In the genomic region with DNA sequence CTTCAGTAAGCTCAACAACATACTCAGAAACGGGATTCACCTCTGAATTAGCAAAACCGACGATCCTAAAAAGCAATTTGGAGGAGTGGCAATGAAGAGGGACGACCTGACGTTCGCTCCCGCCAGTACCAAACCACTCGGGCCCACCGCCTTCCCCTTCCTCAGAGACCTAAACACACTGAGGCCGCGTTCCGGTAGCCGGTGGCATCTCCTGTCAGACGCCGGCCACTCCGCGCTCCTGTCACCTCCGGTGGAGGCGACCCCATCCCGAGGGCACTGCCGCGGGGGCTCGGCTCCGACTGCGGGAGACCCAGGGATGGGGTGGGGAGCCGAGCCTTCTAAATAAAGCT, we compare ENCODE assay signal across 8 cellular contexts. TPM values are rescaled to one million over a fixed set of nuclear protein-coding genes. Genes with fewer than 3 reads are reported as not detected.
A peak's percentile ranks its signal among the peaks of the same experiment; 100 is the strongest.
DNase-seq lines count a peak whose midpoint lies in the region; ATAC-seq and TF ChIP-seq lines count a peak whose summit lies in the region.

No MANE protein-coding gene starts in this region.

- H3K27me3 Mint-ChIP-seq in nephron progenitor cell (ENCODE audit: low read depth, poor library complexity), result no peaks in the 10 kb centered on the region

- WGBS in esophagus muscularis mucosa, result 0% methylated on average over 7 of the region's 26 CpGs

- peak overlapping the region; percentile 82 to 99 (median 95) for H3K4me3 ChIP-seq in esophagus muscularis mucosa

- no peaks in the 10 kb centered on the region for H3K27me3 ChIP-seq in esophagus muscularis mucosa

- ATAC-seq in GM18907 (IDR thresholded peaks at IDR 0.05; ENCODE audit: unreplicated experiment) (peak; percentile 24), HG03442 (IDR thresholded peaks at IDR 0.05; ENCODE audit: unreplicated experiment) (peak; percentile 19), GM18868 (IDR thresholded peaks at IDR 0.05; ENCODE audit: unreplicated experiment) (no peak)

- H3K4me1 Mint-ChIP-seq in nephron progenitor cell, result peaks cover 26% of the 10 kb centered on the region

- peak overlapping the region; percentile 96 for H3K4me3 Mint-ChIP-seq in nephron progenitor cell

- no peaks in the 10 kb centered on the region for H3K9me3 ChIP-seq in esophagus muscularis mucosa

- H3K27ac ChIP-seq in 22Rv1, result peak overlapping the region; percentile 71
- peak overlapping the region; percentile 96 to 99 (median 97) for H3K27ac ChIP-seq in esophagus muscularis mucosa (replicated peaks in 1 of 4)

- TF ChIP-seq CTCF in 22Rv1 (IDR thresholded peaks at IDR 0.05) (no peak), esophagus muscularis mucosa (IDR thresholded peaks at IDR 0.05) (no peak), nephron progenitor cell (IDR thresholded peaks at IDR 0.05) (no peak)

- H3K4me1 ChIP-seq in esophagus muscularis mucosa, result peaks cover 43 to 66% (median 61%) of the 10 kb centered on the region in 4 donors

- H3K36me3 ChIP-seq in esophagus muscularis mucosa, result no peaks in the 10 kb centered on the region

- intact Hi-C loops in esophagus muscularis mucosa (cut with DNase I), result no loop called here

- no peaks in the 10 kb centered on the region for H3K36me3 Mint-ChIP-seq in nephron progenitor cell (ENCODE audit: low read depth)

- TF ChIP-seq POLR2A in esophagus muscularis mucosa (IDR thresholded peaks at IDR 0.05; ENCODE audit: low read depth), result no peak

- peak; percentile 50 for DNase-seq in activated CD4-positive, CD25-positive, alpha-beta regulatory T cell treated with anti-CD3 and anti-CD28 coated beads, Interleukin-2, amount 50 U/mL, for 72 hours
- DNase-seq in esophagus muscularis mucosa (ENCODE audit: extremely low spot score), result no peak
- DNase-seq in nephron progenitor cell, result peak; percentile 50
- no peak for DNase-seq in NCI-H526 treated with DMSO at 0.1 percent for 48 hours (lab: John Stamatoyannopoulos, UW)

- no peak for TF ChIP-seq EP300 in esophagus muscularis mucosa (IDR thresholded peaks at IDR 0.05)

- H3K9me3 Mint-ChIP-seq in nephron progenitor cell, result no peaks in the 10 kb centered on the region

- peak overlapping the region; percentile 36 for H3K27ac Mint-ChIP-seq in nephron progenitor cell

RNA-seq across cellular contexts. Expression of gene PPP6C, which starts 0.6 kb away (rescaled TPM):
- 10 to 100 TPM; 22.1 to 38.4 (median 34.9) TPM for total RNA-seq in esophagus muscularis mucosa

RNA-seq across cellular contexts. Expression of gene RABEPK, which starts 11.4 kb away (rescaled TPM):
- 10 to 100 TPM; 11.2 to 21.6 (median 13.7) TPM for total RNA-seq in esophagus muscularis mucosa

RNA-seq across cellular contexts. Expression of gene SCAI, which starts 45.7 kb away (rescaled TPM):
- 10 to 100 TPM in 1 of 4 donors, 1 to 10 TPM in 3; 5.6 to 10.4 (median 7.8) TPM for total RNA-seq in esophagus muscularis mucosa

RNA-seq across cellular contexts. Expression of gene HSPA5, which starts 52.2 kb away (rescaled TPM):
- total RNA-seq in esophagus muscularis mucosa, result 10 to 100 TPM; 57.7 to 88.3 (median 68.7) TPM

Comparison
In these comparisons a context has a peak if more than half of its experiments do, and no peak if none do; other contexts are left out.
1. DNase-seq: peak in activated CD4-positive, CD25-positive, alpha-beta regulatory T cell treated with anti-CD3 and anti-CD28 coated beads, Interleukin-2, amount 50 U/mL, for 72 hours (single experiment) and nephron progenitor cell (single experiment); none in esophagus muscularis mucosa (single experiment) and NCI-H526 treated with DMSO at 0.1 percent for 48 hours (single experiment).